Comparison of ENCODE assay signal across 8 cellular contexts in the genomic region with DNA sequence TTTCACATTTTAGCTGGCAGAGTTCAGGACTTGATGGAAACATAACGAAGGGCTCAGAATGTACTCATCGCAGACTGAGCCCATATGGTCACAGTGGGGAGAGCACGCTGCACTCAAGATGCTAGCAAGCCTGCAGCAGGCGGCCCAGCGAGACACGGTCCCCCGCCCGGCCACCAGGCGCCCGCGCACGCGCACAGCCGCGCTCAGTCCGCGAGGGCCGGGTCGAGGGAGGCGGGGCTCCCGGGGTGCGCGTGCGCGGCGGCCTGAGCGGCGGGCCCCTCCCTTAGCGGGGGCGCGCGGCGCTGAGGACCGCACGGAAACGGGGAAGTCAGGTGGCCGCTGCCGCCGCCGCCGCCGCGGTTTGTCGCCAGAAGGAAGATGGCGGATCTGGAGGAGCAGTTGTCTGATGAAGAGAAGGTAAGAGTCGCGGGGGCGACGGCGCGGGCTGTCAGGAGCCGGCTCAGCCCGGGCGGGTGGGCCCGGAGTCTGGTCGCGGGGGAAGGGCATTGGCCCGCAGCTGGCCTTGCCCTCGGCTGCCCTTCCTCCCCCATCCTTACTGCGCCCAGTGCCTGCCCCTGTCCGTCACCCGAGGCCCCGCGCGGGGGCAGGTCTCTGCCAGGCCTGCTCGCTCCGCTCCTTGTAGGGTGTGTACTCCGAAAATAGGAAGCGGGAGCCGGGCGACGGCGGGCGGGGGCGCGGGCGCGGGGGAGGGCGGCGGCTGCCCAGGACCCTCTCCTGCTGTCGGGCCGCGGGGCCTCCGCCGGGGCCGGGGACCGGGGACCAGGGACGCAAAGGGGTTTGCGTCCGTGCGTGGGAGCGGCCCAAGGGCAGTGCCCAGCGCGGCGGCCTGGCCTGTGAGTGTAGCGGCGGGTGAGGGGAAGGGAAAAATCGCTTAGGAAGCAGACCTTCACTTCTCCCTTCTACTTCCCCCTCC. TPM values are rescaled to one million over a fixed set of nuclear protein-coding genes. Genes with fewer than 3 reads are reported as not detected.
DNase-seq lines count a peak whose midpoint lies in the region; TF ChIP-seq lines count a peak whose summit lies in the region.

CAPZA2 (plus strand) TSS at position 354 of the 934 bp plus-strand sequence; CDS start at position 379, 25 bp downstream.

- DNase-seq in COR-L47 (lab: John Stamatoyannopoulos, UW) = peak; percentile 93
- DNase-seq in GM20000 (ENCODE audit: low spot score) = peak; percentile 100
- peak; percentile 40 for DNase-seq in HS-5 (ENCODE audit: low read depth)
- peak; percentile 69 for DNase-seq in NK-92 (lab: John Stamatoyannopoulos, UW; ENCODE audit: unreplicated experiment)
- peak; percentile 76 to 94 for DNase-seq in activated CD8-positive, alpha-beta memory T cell treated with anti-CD3 and anti-CD28 coated beads for 1 hour (ENCODE audit: extremely low read depth in 1 of 2, low read depth in 1 of 2)
- DNase-seq in lung microvascular endothelial cell (ENCODE audit: low read depth in 2 of 2) = peak; percentile 94 to 95
- DNase-seq in stimulated activated CD4-positive, alpha-beta T cell treated with anti-CD3 and anti-CD28 coated beads, TNF-alpha, amount 100 ng/mL, for 4 hours (ENCODE audit: low read depth in 3 of 3) = peak; percentile 88 to 92 (median 90)

- H3K27me3 ChIP-seq in ectodermal cell (ENCODE audit: control insufficient read depth, insufficient read depth, low read length, poor library complexity, severe bottlenecking) = no peaks in the 10 kb centered on the region

- H3K4me1 ChIP-seq in ectodermal cell (ENCODE audit: control insufficient read depth, insufficient read depth, low read length) = no peaks in the 10 kb centered on the region

- peak within 1 kb of the TSS; percentile 82 for H3K27ac ChIP-seq in ectodermal cell (ENCODE audit: insufficient read depth, low read depth, low read length, poor library complexity, severe bottlenecking)

- no peak for TF ChIP-seq CTCF in GM20000 (IDR thresholded peaks at IDR 0.05; ENCODE audit: extremely low read depth, missing control alignments)

- H3K36me3 ChIP-seq in ectodermal cell (ENCODE audit: control insufficient read depth, insufficient read depth, low read length) = no peaks in the 10 kb centered on the region

- H3K9me3 ChIP-seq in ectodermal cell (ENCODE audit: control insufficient read depth, low read length) = no peaks in the 10 kb centered on the region

- 1% methylated on average over 98 of the region's 98 CpGs for WGBS in ectodermal cell, 2 experiments

- peak within 1 kb of the TSS; percentile 78 for H3K4me3 ChIP-seq in ectodermal cell (ENCODE audit: insufficient read depth, low read depth, low read length)

RNA-seq across cellular contexts. Expression of gene CAPZA2, which starts in this region (rescaled TPM):
- 108 TPM for polyA plus RNA-seq in ectodermal cell (2013, experiment 1 of 4)
- 105 TPM for polyA plus RNA-seq in ectodermal cell (2013, experiment 2 of 4)
- 90.2 TPM for polyA plus RNA-seq in ectodermal cell (2013, experiment 3 of 4)
- polyA plus RNA-seq in ectodermal cell (2013, experiment 4 of 4) = 99.3 TPM
- 106 and 186 TPM in 2 replicates for total RNA-seq in lung microvascular endothelial cell

Comparison
In these comparisons a context has a peak if more than half of its experiments do, and no peak if none do; other contexts are left out.
1. Peak in every context shown above with its lines: DNase-seq, H3K4me3 ChIP-seq and H3K27ac ChIP-seq.
2. DNase-seq: peak in every context shown above with its lines; median percentile 100 in GM20000; 94 in lung microvascular endothelial cell; 93 in COR-L47; 90 in stimulated activated CD4-positive, alpha-beta T cell treated with anti-CD3 and anti-CD28 coated beads, TNF-alpha, amount 100 ng/mL, for 4 hours; 85 in activated CD8-positive, alpha-beta memory T cell treated with anti-CD3 and anti-CD28 coated beads for 1 hour; 69 in NK-92; 40 in HS-5.